In genomic region chr17:980406-981291, GRCh38 we compare ENCODE assay signal across 8 cellular contexts.
A peak's percentile ranks its signal among the peaks of the same experiment; 100 is the strongest.
DNase-seq lines count a peak whose midpoint lies in the region; ATAC-seq lines count a peak whose summit lies in the region.

No MANE protein-coding gene starts in this region.

- DNase-seq in COLO668 (lab: John Stamatoyannopoulos, UW; ENCODE audit: unreplicated experiment), result peak; percentile 52
- peak; percentile 68 to 88 for DNase-seq in NCI-H446 (lab: John Stamatoyannopoulos, UW)
- peak; percentile 51 to 64 for DNase-seq in activated CD4-positive, alpha-beta T cell treated with anti-CD3 and anti-CD28 coated beads for 24 hours (ENCODE audit: low read depth in 2 of 2)
- DNase-seq in stimulated activated CD4-positive, alpha-beta T cell treated with anti-CD3 and anti-CD28 coated beads, Interleukin-1b, Interleukin-23, amount 100 ng/mL, for 4 hours (ENCODE audit: low read depth in 2 of 2), result peak; percentile 48 to 63

- peaks cover 3% of the 10 kb centered on the region for H3K27me3 ChIP-seq in layer of hippocampus (ENCODE audit: control insufficient read depth, insufficient read depth, low read length)

- ATAC-seq in HG02973 (IDR thresholded peaks at IDR 0.05; ENCODE audit: unreplicated experiment) (peak; percentile 43), HG02870 (IDR thresholded peaks at IDR 0.05; ENCODE audit: unreplicated experiment) (no peak)

- peak overlapping the region; percentile 60 for H3K27ac ChIP-seq in cingulate gyrus (ENCODE audit: low read depth, low read length)
- H3K27ac ChIP-seq in layer of hippocampus (ENCODE audit: low read depth, low read length), result peak overlapping the region; percentile 30
